ENCODE assay signal across 8 cellular contexts in genomic region chr19:30718728-30719127, GRCh38.
DNase-seq lines count a peak whose midpoint lies in the region; ATAC-seq and TF ChIP-seq lines count a peak whose summit lies in the region.

No MANE protein-coding gene starts in this region.

- no peaks in the 10 kb centered on the region for H3K79me2 ChIP-seq in parathyroid adenoma

- H3K27ac ChIP-seq in Panc1 (ENCODE audit: low read length) (no peak overlapping the region), foreskin keratinocyte (no peak overlapping the region), parathyroid adenoma (peak overlapping the region; percentile 70)

- intact Hi-C loops in Panc1 (cut with micrococcal nuclease; ENCODE audit: unreplicated experiment), result no loop called here

- no peak for DNase-seq in BE2C
- no peak for DNase-seq in Panc1 (ENCODE audit: low read depth, low spot score)
- peak in 1 of 2 donors; percentile 9 for DNase-seq in foreskin keratinocyte
- DNase-seq in H4 (ENCODE audit: low spot score), result no peak
- no peak for DNase-seq in NCI-H2107 (lab: John Stamatoyannopoulos, UW)
- no peak for DNase-seq in GM13976 (ENCODE audit: low spot score)
- no peak for DNase-seq in dedifferentiated amniotic fluid mesenchymal stem cell (ENCODE audit: extremely low spot score)

- peak overlapping the region; percentile 55 for H3K4me3 ChIP-seq in BE2C (ENCODE audit: low read depth, low read length)
- H3K4me3 ChIP-seq in Panc1 (ENCODE audit: low read depth in 2 of 2, low read length in 2 of 2), result peak overlapping the region; percentile 54 to 68
- H3K4me3 ChIP-seq in parathyroid adenoma (ENCODE audit: low read depth, low read length), result peak overlapping the region; percentile 63

- BruUV-seq in Panc1 (replicated peaks; lab: Mats Ljungman, UMichigan), result no TSS peak

- CTCF ChIA-PET in Panc1 (lab: Charles Lee), result interaction anchor here (0.7 kb wide), 1 partner anchor 183 kb away, joined by 3 read pairs; no protein-coding TSS in a partner anchor

- H2AFZ ChIP-seq in parathyroid adenoma, result peak overlapping the region; percentile 97

- H3K4me1 ChIP-seq in BE2C (no peaks in the 10 kb centered on the region), Panc1 (ENCODE audit: control insufficient read depth, insufficient read depth, low read length) (peaks cover 9% of the 10 kb centered on the region), foreskin keratinocyte (no peaks in the 10 kb centered on the region), parathyroid adenoma (no peaks in the 10 kb centered on the region)

- POLR2A ChIA-PET in Panc1 (lab: Charles Lee), result no interaction called here

- H3K27me3 ChIP-seq in BE2C (no peaks in the 10 kb centered on the region), Panc1 (ENCODE audit: control insufficient read depth, insufficient read depth, low read length) (peaks cover 8% of the 10 kb centered on the region), foreskin keratinocyte (peaks cover 6% of the 10 kb centered on the region), parathyroid adenoma (ENCODE audit: control insufficient read depth, insufficient read depth, low read length) (no peaks in the 10 kb centered on the region)

- no peaks in the 10 kb centered on the region for H3K9me3 ChIP-seq in BE2C
- H3K9me3 ChIP-seq in Panc1 (ENCODE audit: control insufficient read depth, insufficient read depth, low read depth, low read length), result no peaks in the 10 kb centered on the region
- no peaks in the 10 kb centered on the region for H3K9me3 ChIP-seq in parathyroid adenoma (ENCODE audit: control insufficient read depth, low read length)

- H3K4me2 ChIP-seq in parathyroid adenoma (ENCODE audit: low read length), result peak overlapping the region; percentile 91

- ATAC-seq in Panc1 (no peak), foreskin keratinocyte (peak; percentile 18)

- TF ChIP-seq CTCF in BE2C (IDR thresholded peaks at IDR 0.05; ENCODE audit: low read depth, low read length) (no peak), Panc1 (IDR thresholded peaks at IDR 0.05) (no peak), foreskin keratinocyte (conservative IDR thresholded peaks at IDR 0.05) (no peak), parathyroid adenoma (IDR thresholded peaks at IDR 0.05) (no peak), GM13976 (IDR thresholded peaks at IDR 0.05; ENCODE audit: borderline replicate concordance, control extremely low read depth, extremely low read depth, insufficient read depth, missing control alignments) (no peak)

- in situ Hi-C loops in Panc1 (cut with HindIII; ENCODE audit: low pct_unique_long_range_greater_than_20kb, low sequenced_read_pairs), result no loop called here
- in situ Hi-C loops in GM13976 (cut with MboI; ENCODE audit: low sequenced_read_pairs, unreplicated experiment), result loop anchor here (25.0 kb wide), 1 partner anchor 1844 kb away; no protein-coding TSS in a partner anchor

- H3K36me3 ChIP-seq in BE2C (no peaks in the 10 kb centered on the region), Panc1 (ENCODE audit: control insufficient read depth, insufficient read depth, low read length) (no peaks in the 10 kb centered on the region), parathyroid adenoma (ENCODE audit: control insufficient read depth, insufficient read depth, low read length) (no peaks in the 10 kb centered on the region)

- no peak overlapping the region for H3K9ac ChIP-seq in parathyroid adenoma
